ENCODE assay signal across 23 cellular contexts in genomic region chr2:236689393-236689700, GRCh38.
DNase-seq lines count a peak whose midpoint lies in the region; FAIRE-seq and TF ChIP-seq lines count a peak whose summit lies in the region.
"Had no signal": no experiment of that assay in that cellular context is flagged by ENCODE, and none has a peak within 500 bp of the region (broad histone marks: within the 10 kb centered on the region; RNA-seq: fewer than 3 reads in every experiment).

No MANE protein-coding gene starts in this region.

- no peak overlapping the region for H4K8ac ChIP-seq in trophoblast cell (ENCODE audit: low read depth, low read length)

- no peak overlapping the region for H2AFZ ChIP-seq in trophoblast cell (ENCODE audit: insufficient read depth, low read length, poor library complexity)
- H2AFZ ChIP-seq: PC-9 had no signal

- TF ChIP-seq CTCF in bronchial epithelial cell (IDR thresholded peaks at IDR 0.05; ENCODE audit: insufficient read depth, low read length, severe bottlenecking) (no peak), esophagus squamous epithelium (IDR thresholded peaks at IDR 0.05) (no peak)

- no peak overlapping the region for H2BK5ac ChIP-seq in trophoblast cell (ENCODE audit: low read depth, low read length, poor library complexity)

- no peak overlapping the region for H3K23ac ChIP-seq in trophoblast cell (ENCODE audit: low read length)

- no peak overlapping the region for H3K4me2 ChIP-seq in trophoblast cell (ENCODE audit: low read length)
- H3K4me2 ChIP-seq: PC-9, SK-N-SH had no signal

- H3K9me3 ChIP-seq in esophagus squamous epithelium = no peaks in the 10 kb centered on the region
- H3K9me3 ChIP-seq in trophoblast cell (ENCODE audit: insufficient read depth, low read depth, low read length) = peaks cover 1% of the 10 kb centered on the region
- H3K9me3 ChIP-seq: SK-N-SH had no signal

- no peak overlapping the region for H3K4ac ChIP-seq in trophoblast cell (ENCODE audit: low read depth, low read length)

- peak overlapping the region; percentile 46 for H2BK12ac ChIP-seq in trophoblast cell (ENCODE audit: low read length)

- no peaks in the 10 kb centered on the region for H3K27me3 ChIP-seq in bronchial epithelial cell (ENCODE audit: control insufficient read depth, insufficient read depth, low read length)
- H3K27me3 ChIP-seq in esophagus squamous epithelium = no peaks in the 10 kb centered on the region
- no peaks in the 10 kb centered on the region for H3K27me3 ChIP-seq in trophoblast cell (ENCODE audit: insufficient read depth, low read length)

- peak; percentile 47 for FAIRE-seq in bronchial epithelial cell (lab: Jason Lieb, UNC)
- FAIRE-seq: G401.6, GM12892 had no signal

- no peak overlapping the region for H3K18ac ChIP-seq in trophoblast cell (ENCODE audit: low read length)

- H3K27ac ChIP-seq in esophagus squamous epithelium (peak overlapping the region in 3 of 4 donors; percentile 5 to 80 (median 56)), trophoblast cell (ENCODE audit: low read depth, low read length) (no peak overlapping the region)
- H3K27ac ChIP-seq: 22Rv1, PC-9 had no signal

- no peak overlapping the region for H3K9ac ChIP-seq in trophoblast cell (ENCODE audit: low read length)
- H3K9ac ChIP-seq: SK-N-SH had no signal

- intact Hi-C loops in esophagus squamous epithelium (cut with DNase I) = no loop called here

- H2BK120ac ChIP-seq in trophoblast cell (ENCODE audit: insufficient read depth, low read length, poor library complexity) = no peak overlapping the region

- peak; percentile 46 for DNase-seq in activated effector memory CD4-positive, alpha-beta T cell treated with anti-CD3 and anti-CD28 coated beads, Interleukin-2, amount 50 U/mL, for 16 hours
- DNase-seq in activated effector memory CD4-positive, alpha-beta T cell treated with Interleukin-2 at 50 U/mL for 16 hours = no peak
- peak; percentile 75 for DNase-seq in bronchial epithelial cell (ENCODE audit: low read depth)
- no peak for DNase-seq in esophagus squamous epithelium (lab: John Stamatoyannopoulos, UW)
- no peak for DNase-seq in trophoblast cell
- DNase-seq in stimulated activated CD4-positive, alpha-beta T cell treated with anti-CD3 and anti-CD28 coated beads, Interleukin-15, amount 100 ng/mL, for 24 hours = no peak
- DNase-seq in NCI-H1092 treated with DMSO at 0.1 percent for 48 hours (lab: John Stamatoyannopoulos, UW) = no peak
- DNase-seq in nucleus accumbens (lab: John Stamatoyannopoulos, UW) = no peak
- DNase-seq: ACHN; C1 segment of cervical spinal cord; Calu3; CD8-positive, alpha-beta T cell; NCI-H1930; NCI-H2227 treated with DMSO at 0.1 percent for 48 hours; NCI-H510A treated with DMSO at 0.1 percent for 48 hours; NCI-H748 treated with DMSO at 0.1 percent for 48 hours; PC-9; RPMI8226; SIG-M5; SK-N-SH had no signal

- H3K36me3 ChIP-seq in bronchial epithelial cell (ENCODE audit: control insufficient read depth, insufficient read depth, low read length) = no peaks in the 10 kb centered on the region
- no peaks in the 10 kb centered on the region for H3K36me3 ChIP-seq in esophagus squamous epithelium
- H3K36me3 ChIP-seq in trophoblast cell (ENCODE audit: control insufficient read depth in 1 of 2, insufficient read depth in 2 of 2, low read length in 2 of 2) = no peaks in the 10 kb centered on the region

- H3K79me2 ChIP-seq in trophoblast cell (ENCODE audit: control insufficient read depth, insufficient read depth, low read length, poor library complexity) = peaks cover 8% of the 10 kb centered on the region

- WGBS in esophagus squamous epithelium, 2 donors = 45 to 50% methylated on average over 1 of the region's 1 CpG
- no CpG with 5 or more reads among the region's 1 CpG for WGBS in trophoblast cell (ENCODE audit: extremely low coverage, insufficient coverage, insufficient read length)

- H3K4me1 ChIP-seq in esophagus squamous epithelium (peaks cover 19 to 56% (median 21%) of the 10 kb centered on the region in 3 donors), trophoblast cell (ENCODE audit: control insufficient read depth in 1 of 2, insufficient read depth in 2 of 2, low read length in 2 of 2) (peaks cover 28 to 36% of the 10 kb centered on the region in 2 experiments)

- H3K79me1 ChIP-seq in trophoblast cell (ENCODE audit: low read length) = peaks cover 48% of the 10 kb centered on the region

- no peak overlapping the region for H3K4me3 ChIP-seq in bronchial epithelial cell (ENCODE audit: low read depth, low read length)
- no peak overlapping the region for H3K4me3 ChIP-seq in esophagus squamous epithelium
- H3K4me3 ChIP-seq in trophoblast cell (ENCODE audit: low read depth, low read length) = no peak overlapping the region
- H3K4me3 ChIP-seq: PC-9 had no signal

- H4K91ac ChIP-seq in trophoblast cell (ENCODE audit: low read depth, low read length) = peak overlapping the region; percentile 66

- no peak overlapping the region for H3K14ac ChIP-seq in trophoblast cell (ENCODE audit: low read length)

- no peak for TF ChIP-seq POLR2A in esophagus squamous epithelium (IDR thresholded peaks at IDR 0.05)

- H4K12ac ChIP-seq in trophoblast cell (ENCODE audit: low read depth, low read length) = no peak overlapping the region

- peak overlapping the region; percentile 30 for H2AK5ac ChIP-seq in trophoblast cell (ENCODE audit: low read length)

Comparison
In these comparisons a context has a peak if more than half of its experiments do, and no peak if none do; other contexts are left out.
1. DNase-seq: peak in activated effector memory CD4-positive, alpha-beta T cell treated with anti-CD3 and anti-CD28 coated beads, Interleukin-2, amount 50 U/mL, for 16 hours (single experiment) and bronchial epithelial cell (single experiment); none in activated effector memory CD4-positive, alpha-beta T cell treated with Interleukin-2 at 50 U/mL for 16 hours (single experiment), esophagus squamous epithelium (single experiment), trophoblast cell (0 of 2), stimulated activated CD4-positive, alpha-beta T cell treated with anti-CD3 and anti-CD28 coated beads, Interleukin-15, amount 100 ng/mL, for 24 hours (single experiment), NCI-H1092 treated with DMSO at 0.1 percent for 48 hours (single experiment) and nucleus accumbens (0 of 56).